Comparison of ENCODE assay signal across 9 cellular contexts in genomic region chr3:124985358-124985757, GRCh38. TPM values are rescaled to one million over a fixed set of nuclear protein-coding genes. Genes with fewer than 3 reads are reported as not detected.
DNase-seq lines count a peak whose midpoint lies in the region; ATAC-seq and TF ChIP-seq lines count a peak whose summit lies in the region.
"Had no signal": no experiment of that assay in that cellular context is flagged by ENCODE, and none has a peak within 500 bp of the region (broad histone marks: within the 10 kb centered on the region; RNA-seq: fewer than 3 reads in every experiment).

No MANE protein-coding gene starts in this region.

- TF ChIP-seq CTCF in AG04450 (IDR thresholded peaks at IDR 0.05; ENCODE audit: low read depth, low read length) (no peak), endothelial cell (IDR thresholded peaks at IDR 0.05; ENCODE audit: unreplicated experiment) (no peak)

- POLR2A ChIA-PET in AG04450 (lab: Yijun Ruan, JAX): no interaction called here

- peaks cover 33% of the 10 kb centered on the region for H3K4me1 Mint-ChIP-seq in endothelial cell (ENCODE audit: unreplicated experiment)
- H3K4me1 Mint-ChIP-seq in activated T-cell treated with anti-CD3 and anti-CD28 coated beads, Interleukin-2, amount 50 U/mL, for 4 hours (ENCODE audit: low read depth): no peaks in the 10 kb centered on the region

- H3K4me3 ChIP-seq in AG04450 (ENCODE audit: low read depth, low read length) (no peak overlapping the region), muscle layer of duodenum (ENCODE audit: low read depth in 1 of 2, low read length in 2 of 2) (no peak overlapping the region)

- H3K36me3 ChIP-seq in muscle layer of duodenum (ENCODE audit: control insufficient read depth in 1 of 2, insufficient read depth in 2 of 2, low read length in 2 of 2): peaks cover 6 to 17% of the 10 kb centered on the region in 2 donors

- ATAC-seq in activated T-cell treated with anti-CD3 and anti-CD28 coated beads, Interleukin-2, amount 50 U/mL, for 4 hours: no peak
- ATAC-seq in GM21515 (IDR thresholded peaks at IDR 0.05; ENCODE audit: unreplicated experiment): no peak

- H3K9me3 ChIP-seq in AG04450 (ENCODE audit: control insufficient read depth, insufficient read depth, low read length) (no peaks in the 10 kb centered on the region), muscle layer of duodenum (ENCODE audit: control insufficient read depth in 1 of 2, low read length in 2 of 2) (no peaks in the 10 kb centered on the region)

- H3K27me3 ChIP-seq in AG04450 (ENCODE audit: control insufficient read depth, insufficient read depth, low read length) (no peaks in the 10 kb centered on the region), muscle layer of duodenum (ENCODE audit: low read depth, low read length) (no peaks in the 10 kb centered on the region)

- peaks cover 7% of the 10 kb centered on the region for H3K36me3 Mint-ChIP-seq in endothelial cell (ENCODE audit: low read depth, unreplicated experiment)
- peaks cover 34% of the 10 kb centered on the region for H3K36me3 Mint-ChIP-seq in activated T-cell treated with anti-CD3 and anti-CD28 coated beads, Interleukin-2, amount 50 U/mL, for 4 hours (ENCODE audit: insufficient read depth)

- peaks cover 8 to 21% of the 10 kb centered on the region in 2 donors for H3K4me1 ChIP-seq in muscle layer of duodenum (ENCODE audit: control insufficient read depth in 1 of 2, insufficient read depth in 2 of 2, low read length in 2 of 2)

- H3K27ac Mint-ChIP-seq in endothelial cell (ENCODE audit: unreplicated experiment): peak overlapping the region; percentile 55

- peak; percentile 42 for DNase-seq in AG04450 (ENCODE audit: low read depth, low spot score)
- peak; percentile 72 for DNase-seq in MV-4-11 (lab: John Stamatoyannopoulos, UW)
- no peak for DNase-seq in endothelial cell (ENCODE audit: low spot score)
- no peak for DNase-seq in activated T-cell treated with anti-CD3 and anti-CD28 coated beads, Interleukin-2, amount 50 U/mL, for 4 hours
- DNase-seq in activated CD4-positive, alpha-beta T cell treated with anti-CD3 and anti-CD28 coated beads for 4 hours: no peak
- no peak for DNase-seq in DMS153 (lab: John Stamatoyannopoulos, UW)
- DNase-seq: CD8-positive, alpha-beta memory T cell had no signal

- CTCF ChIA-PET in AG04450 (lab: Charles Lee): no interaction called here

- H3K9me3 Mint-ChIP-seq in endothelial cell (ENCODE audit: unreplicated experiment): no peaks in the 10 kb centered on the region
- H3K9me3 Mint-ChIP-seq in activated T-cell treated with anti-CD3 and anti-CD28 coated beads, Interleukin-2, amount 50 U/mL, for 4 hours: no peaks in the 10 kb centered on the region
- H3K9me3 Mint-ChIP-seq: CD8-positive, alpha-beta memory T cell had no signal

- peak overlapping the region; percentile 91 for H3K27ac ChIP-seq in AG04450 (ENCODE audit: low read depth, low read length)
- peak overlapping the region; percentile 64 for H3K27ac ChIP-seq in muscle layer of duodenum (ENCODE audit: low read length)

- H3K4me3 Mint-ChIP-seq in endothelial cell (ENCODE audit: unreplicated experiment): no peak overlapping the region
- no peak overlapping the region for H3K4me3 Mint-ChIP-seq in activated T-cell treated with anti-CD3 and anti-CD28 coated beads, Interleukin-2, amount 50 U/mL, for 4 hours
- H3K4me3 Mint-ChIP-seq: CD8-positive, alpha-beta memory T cell had no signal

- H3K27me3 Mint-ChIP-seq in endothelial cell (ENCODE audit: unreplicated experiment): peaks cover 2% of the 10 kb centered on the region
- H3K27me3 Mint-ChIP-seq in activated T-cell treated with anti-CD3 and anti-CD28 coated beads, Interleukin-2, amount 50 U/mL, for 4 hours (ENCODE audit: low read depth): no peaks in the 10 kb centered on the region
- H3K27me3 Mint-ChIP-seq: CD8-positive, alpha-beta memory T cell had no signal

RNA-seq across cellular contexts. Expression of gene MUC13, which starts 50.8 kb away (rescaled TPM):
- 0.12 TPM in 1 of 2 replicates, not detected in the other for polyA plus RNA-seq in AG04450 (2011; rRNA removed)
- polyA minus RNA-seq in AG04450 (2011; rRNA and poly(A)+ RNA removed): not detected in 2 replicates
- total RNA-seq in endothelial cell (ENCODE audit: unreplicated experiment): not detected
- total RNA-seq in activated T-cell treated with anti-CD3 and anti-CD28 coated beads, Interleukin-2, amount 50 U/mL, for 4 hours: under 1 TPM in 2 of 3 donors, not detected in 1; 0.05 to 0.10 TPM
- total RNA-seq: CD8-positive, alpha-beta memory T cell had no signal
- polyA plus RNA-seq: CD8-positive, alpha-beta memory T cell had no signal

Comparison
In these comparisons a context has a peak if more than half of its experiments do, and no peak if none do; other contexts are left out.
1. DNase-seq: peak in AG04450 (single experiment) and MV-4-11 (single experiment); none in endothelial cell (single experiment), activated T-cell treated with anti-CD3 and anti-CD28 coated beads, Interleukin-2, amount 50 U/mL, for 4 hours (single experiment), activated CD4-positive, alpha-beta T cell treated with anti-CD3 and anti-CD28 coated beads for 4 hours (0 of 2) and DMS153 (single experiment).